30 cellular contexts compared by ENCODE assay signal in the genomic region with DNA sequence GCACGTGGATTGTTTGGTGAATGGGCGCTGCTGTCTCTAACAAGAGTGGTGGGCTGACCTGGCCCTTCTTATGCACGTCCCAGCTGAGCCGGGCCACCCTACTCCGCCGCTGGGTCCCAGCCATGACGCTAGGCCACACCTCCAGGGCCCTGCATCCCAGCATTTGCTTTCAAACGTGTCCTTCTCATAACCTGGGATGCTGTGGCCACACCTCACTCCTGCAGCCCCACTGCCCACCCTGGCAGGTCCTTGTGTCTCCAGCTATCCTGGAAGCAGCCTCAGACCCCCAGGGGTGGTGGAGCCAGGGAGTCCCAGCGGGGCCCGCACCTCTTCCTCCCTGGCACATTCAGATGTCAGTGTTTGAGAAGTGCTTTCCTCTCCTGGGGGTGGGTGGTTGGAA.
"Had no signal": no experiment of that assay in that cellular context is flagged by ENCODE, and none has a peak within 500 bp of the region (broad histone marks: within the 10 kb centered on the region; RNA-seq: fewer than 3 reads in every experiment).

No MANE protein-coding gene starts in this region.

- H3K4me3 ChIP-seq: dorsolateral prefrontal cortex, left ventricle myocardium inferior, lung, mucosa of descending colon, pancreas, right lobe of liver, stomach, thyroid gland, vagina had no signal

- FAIRE-seq: colon, frontal cortex, islet of Langerhans, pancreas, small intestine had no signal

- H3K27ac ChIP-seq: dorsolateral prefrontal cortex, left ventricle myocardium inferior, pancreas, right lobe of liver, stomach, thyroid gland, vagina had no signal

- H3K4me1 Mint-ChIP-seq: memory B cell; mesothelial cell of epicardium; naive B cell; stimulated activated effector memory CD8-positive, alpha-beta T cell treated with anti-CD3 and anti-CD28 coated beads, Interleukin-12 subunit alpha, Interleukin-12 subunit beta, amount 100 ng/mL, for 72 hours had no signal

- DNase-seq: cerebellar nuclear complex; dorsolateral prefrontal cortex; effector CD4-positive, alpha-beta T cell; head of caudate nucleus; kidney glomerular epithelial cell; left colon; left ventricle myocardium inferior; mucosa of descending colon; naive B cell; nephron progenitor cell; occipital lobe; small intestine; stimulated activated CD4-positive, alpha-beta T cell treated with anti-CD3 and anti-CD28 coated beads, Interleukin-12 subunit alpha, Interleukin-12 subunit beta, amount 100 ng/mL, for 4 hours; stimulated activated CD4-positive, alpha-beta T cell treated with anti-CD3 and anti-CD28 coated beads, Interleukin-1b, Interleukin-23, amount 100 ng/mL, for 48 hours; stimulated activated CD4-positive, alpha-beta T cell treated with anti-CD3 and anti-CD28 coated beads, Interleukin-4, amount 100 ng/mL, for 1 hour; stimulated activated naive CD4-positive, alpha-beta T cell treated with Interleukin-2 at 50 U/mL for 16 hours; stomach; thyroid gland; trophoblast cell had no signal

- H3K9me3 ChIP-seq: left ventricle myocardium inferior, mucosa of descending colon, pancreas, right lobe of liver, stomach, thyroid gland, vagina had no signal

- H3K36me3 ChIP-seq: left ventricle myocardium inferior, pancreas, right lobe of liver, stomach, thyroid gland, vagina had no signal

- H3K27me3 ChIP-seq: pancreas, right lobe of liver, thyroid gland, vagina had no signal

- H3K27ac Mint-ChIP-seq: memory B cell; mesothelial cell of epicardium; nephron progenitor cell; progenitor cell of endocrine pancreas; stimulated activated effector memory CD8-positive, alpha-beta T cell treated with anti-CD3 and anti-CD28 coated beads, Interleukin-12 subunit alpha, Interleukin-12 subunit beta, amount 100 ng/mL, for 72 hours had no signal

- H3K4me1 ChIP-seq: pancreas, right lobe of liver, stomach, thyroid gland, vagina had no signal

- H3K36me3 Mint-ChIP-seq: memory B cell; mesothelial cell of epicardium; naive B cell; stimulated activated effector memory CD8-positive, alpha-beta T cell treated with anti-CD3 and anti-CD28 coated beads, Interleukin-12 subunit alpha, Interleukin-12 subunit beta, amount 100 ng/mL, for 72 hours had no signal

- H3K9me3 Mint-ChIP-seq: memory B cell; mesothelial cell of epicardium; nephron progenitor cell; stimulated activated effector memory CD8-positive, alpha-beta T cell treated with anti-CD3 and anti-CD28 coated beads, Interleukin-12 subunit alpha, Interleukin-12 subunit beta, amount 100 ng/mL, for 72 hours had no signal

- ATAC-seq: left colon; mucosa of descending colon; pancreas; right lobe of liver; stimulated activated effector memory CD8-positive, alpha-beta T cell treated with anti-CD3 and anti-CD28 coated beads, Interleukin-12 subunit alpha, Interleukin-12 subunit beta, amount 100 ng/mL, for 72 hours had no signal

- H3K4me3 Mint-ChIP-seq: memory B cell; mesothelial cell of epicardium; naive B cell; nephron progenitor cell; stimulated activated effector memory CD8-positive, alpha-beta T cell treated with anti-CD3 and anti-CD28 coated beads, Interleukin-12 subunit alpha, Interleukin-12 subunit beta, amount 100 ng/mL, for 72 hours had no signal
